ENCODE assay signal across 17 cellular contexts in the genomic region with DNA sequence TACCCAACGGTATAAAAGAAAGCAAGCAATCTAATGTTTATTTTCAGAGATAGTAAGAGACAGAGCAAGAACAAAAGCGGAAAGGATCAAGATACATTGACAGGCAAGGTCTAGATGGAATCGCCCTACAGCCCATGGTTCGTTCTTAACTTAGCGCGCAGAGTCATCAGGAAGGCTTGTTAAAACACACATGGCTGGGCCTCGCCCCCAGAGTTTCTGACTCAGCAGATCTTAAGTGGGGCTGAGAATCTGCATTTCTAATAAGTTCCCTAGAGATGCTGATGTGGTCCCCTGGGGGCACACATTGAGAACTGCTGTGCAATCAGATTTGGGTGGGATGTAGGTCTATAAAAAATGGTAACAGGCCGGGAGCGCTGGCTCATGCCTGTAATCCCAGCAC. TPM values are rescaled to one million over a fixed set of nuclear protein-coding genes. Genes with fewer than 3 reads are reported as not detected.
"Had no signal": no experiment of that assay in that cellular context is flagged by ENCODE, and none has a peak within 500 bp of the region (broad histone marks: within the 10 kb centered on the region; RNA-seq: fewer than 3 reads in every experiment).

No MANE protein-coding gene starts in this region.

- FAIRE-seq: astrocyte, endometrium had no signal

- H3K9me3 ChIP-seq: esophagus squamous epithelium, right atrium auricular region, tibial artery, vagina had no signal

- ATAC-seq: activated CD4-positive, CD25-positive, alpha-beta regulatory T cell treated with anti-CD3 and anti-CD28 coated beads, Interleukin-2, amount 50 U/mL, for 24 hours; stimulated activated effector memory CD8-positive, alpha-beta T cell treated with anti-CD3 and anti-CD28 coated beads, Interleukin-12 subunit alpha, Interleukin-12 subunit beta, amount 100 ng/mL, for 72 hours had no signal

- H3K4me1 ChIP-seq: esophagus squamous epithelium, right atrium auricular region, tibial artery, vagina had no signal

- H3K4me3 ChIP-seq: esophagus squamous epithelium, right atrium auricular region, tibial artery, vagina had no signal

- H3K27ac ChIP-seq: esophagus squamous epithelium, right atrium auricular region, tibial artery, vagina had no signal

- DNase-seq: activated CD4-positive, alpha-beta memory T cell treated with anti-CD3 and anti-CD28 coated beads for 36 hours; activated gamma-delta T cell treated with Interleukin-2 at 50 U/mL for 16 hours; activated T-cell treated with anti-CD3 and anti-CD28 coated beads, Interleukin-2, amount 50 U/mL, for 48 hours; esophagus squamous epithelium; foreskin fibroblast; kidney glomerular epithelial cell; naive B cell; posterior cingulate gyrus; T-helper 2 cell; tibial artery had no signal

- H3K27me3 ChIP-seq: esophagus squamous epithelium, right atrium auricular region, tibial artery, vagina had no signal

RNA-seq across cellular contexts. Expression of gene CHRM4, which starts 35.8 kb away (rescaled TPM):
- total RNA-seq: activated CD4-positive, alpha-beta memory T cell treated with anti-CD3 and anti-CD28 coated beads for 36 hours; esophagus squamous epithelium; vagina had no signal
- polyA plus RNA-seq: liver had no signal
